9 cellular contexts compared by ENCODE assay signal in the genomic region with DNA sequence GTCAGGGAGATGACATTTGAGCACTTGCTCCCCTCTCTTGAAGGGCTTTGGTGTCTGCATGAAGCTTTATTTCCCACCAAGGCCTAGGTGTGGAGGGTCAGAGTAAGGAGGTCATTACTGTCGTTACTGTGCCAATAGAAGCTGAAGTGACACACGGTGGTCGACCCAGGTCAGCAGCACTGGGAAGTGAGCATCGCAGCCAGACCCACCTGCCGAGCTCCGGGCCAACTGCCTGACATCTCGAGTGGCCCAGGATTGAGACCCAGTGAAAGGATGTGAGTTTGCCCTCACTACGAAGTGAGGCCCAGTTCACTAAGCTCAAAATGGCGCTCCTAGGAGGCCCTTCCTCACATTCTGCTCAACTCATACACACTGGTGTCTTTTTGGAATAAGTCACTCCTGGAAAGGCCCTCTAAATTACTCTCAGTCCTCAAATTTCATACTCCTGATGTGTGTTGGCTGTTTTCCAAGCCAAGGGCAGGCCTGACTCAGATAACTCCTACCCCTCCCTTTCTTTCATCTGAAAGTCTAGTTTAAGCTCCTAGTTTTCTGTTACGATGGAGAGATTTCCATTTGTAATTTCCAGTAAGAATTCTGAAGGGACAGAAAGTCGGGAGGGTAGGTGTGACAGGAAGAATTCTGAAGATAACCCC.
DNase-seq lines count a peak whose midpoint lies in the region; ATAC-seq and TF ChIP-seq lines count a peak whose summit lies in the region.
"Had no signal": no experiment of that assay in that cellular context is flagged by ENCODE, and none has a peak within 500 bp of the region (broad histone marks: within the 10 kb centered on the region; RNA-seq: fewer than 3 reads in every experiment).

No MANE protein-coding gene starts in this region.

- H3K27ac ChIP-seq in tibial nerve = no peak overlapping the region

- no peaks in the 10 kb centered on the region for H3K27me3 Mint-ChIP-seq in progenitor cell of endocrine pancreas

- TF ChIP-seq POLR2A in tibial nerve (IDR thresholded peaks at IDR 0.05) = no peak

- peaks cover 4% of the 10 kb centered on the region for H3K9me3 Mint-ChIP-seq in progenitor cell of endocrine pancreas (ENCODE audit: low read depth)
- H3K9me3 Mint-ChIP-seq: natural killer cell had no signal

- TF ChIP-seq EP300 in tibial nerve (IDR thresholded peaks at IDR 0.05) = no peak

- H3K9me3 ChIP-seq in tibial nerve = no peaks in the 10 kb centered on the region

- H3K27me3 ChIP-seq in tibial nerve = no peaks in the 10 kb centered on the region

- peak; percentile 23 for DNase-seq in Daoy (ENCODE audit: low read depth)
- peak; percentile 87 for DNase-seq in M059J (ENCODE audit: low read depth)
- DNase-seq in amniotic epithelial cell (ENCODE audit: low read depth) = peak; percentile 73
- DNase-seq in myocyte (ENCODE audit: low read depth) = peak; percentile 86
- no peak for DNase-seq in tibial nerve (ENCODE audit: low spot score in 2 of 2)
- no peak for DNase-seq in stimulated activated CD8-positive, alpha-beta memory T cell treated with anti-CD3 and anti-CD28 coated beads, Interleukin-4, amount 100 ng/mL, for 48 hours
- no peak for DNase-seq in progenitor cell of endocrine pancreas (ENCODE audit: low spot score, unreplicated experiment)
- DNase-seq: natural killer cell had no signal

- TF ChIP-seq CTCF in tibial nerve (IDR thresholded peaks at IDR 0.05) (no peak), progenitor cell of endocrine pancreas (IDR thresholded peaks at IDR 0.05; ENCODE audit: unreplicated experiment) (no peak)

- no peak overlapping the region for H3K4me3 ChIP-seq in tibial nerve

- no peak for ATAC-seq in HG02678 (IDR thresholded peaks at IDR 0.05; ENCODE audit: unreplicated experiment)

- WGBS in tibial nerve, 2 donors = 82 to 85% methylated on average over 11 of the region's 11 CpGs

- H3K4me3 Mint-ChIP-seq in progenitor cell of endocrine pancreas (ENCODE audit: low read depth) = no peak overlapping the region
- H3K4me3 Mint-ChIP-seq: natural killer cell had no signal

- H3K4me1 Mint-ChIP-seq in progenitor cell of endocrine pancreas (ENCODE audit: low read depth) = no peaks in the 10 kb centered on the region

- no peak overlapping the region for H3K27ac Mint-ChIP-seq in progenitor cell of endocrine pancreas

- H3K4me1 ChIP-seq in tibial nerve = peaks cover 0 to 11% (median 0%) of the 10 kb centered on the region in 4 donors

- no peaks in the 10 kb centered on the region for H3K36me3 ChIP-seq in tibial nerve

- peaks cover 5% of the 10 kb centered on the region for H3K36me3 Mint-ChIP-seq in progenitor cell of endocrine pancreas (ENCODE audit: insufficient read depth)
- H3K36me3 Mint-ChIP-seq: natural killer cell had no signal

Comparison
In these comparisons a context has a peak if more than half of its experiments do, and no peak if none do; other contexts are left out.
1. DNase-seq: peak in Daoy (single experiment), M059J (single experiment), amniotic epithelial cell (single experiment) and myocyte (single experiment); none in tibial nerve (0 of 2), stimulated activated CD8-positive, alpha-beta memory T cell treated with anti-CD3 and anti-CD28 coated beads, Interleukin-4, amount 100 ng/mL, for 48 hours (single experiment) and progenitor cell of endocrine pancreas (single experiment).